ENCODE assay signal across 18 cellular contexts in the genomic region with DNA sequence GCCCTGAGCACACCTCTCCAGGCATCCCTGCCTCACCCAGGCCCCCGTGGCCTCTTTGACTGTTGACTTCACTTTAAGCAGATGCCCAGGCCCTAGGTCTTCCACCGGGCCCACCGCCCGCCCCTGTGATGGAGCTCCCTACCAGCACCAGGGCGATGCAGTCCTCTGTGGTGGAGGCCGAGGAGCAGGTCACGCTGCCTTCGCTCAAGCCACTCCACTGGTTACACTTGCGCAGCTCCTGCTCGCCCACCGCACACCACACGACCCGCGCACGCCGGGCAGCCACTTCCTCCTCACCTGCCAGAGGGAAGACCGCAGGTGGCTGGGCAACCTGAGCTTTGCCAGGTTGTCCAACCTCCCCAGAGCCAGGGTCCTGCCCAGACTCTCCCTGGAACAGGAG. TPM values are rescaled to one million over a fixed set of nuclear protein-coding genes. Genes with fewer than 3 reads are reported as not detected.
DNase-seq lines count a peak whose midpoint lies in the region; ATAC-seq and TF ChIP-seq lines count a peak whose summit lies in the region.
"Had no signal": no experiment of that assay in that cellular context is flagged by ENCODE, and none has a peak within 500 bp of the region (broad histone marks: within the 10 kb centered on the region; RNA-seq: fewer than 3 reads in every experiment).

No MANE protein-coding gene starts in this region.

- H3F3A ChIP-seq in neural progenitor cell (ENCODE audit: low read depth): no peaks in the 10 kb centered on the region

- no peak overlapping the region for H3K27ac ChIP-seq in neural progenitor cell
- H3K27ac ChIP-seq in neutrophil: peak overlapping the region; percentile 88
- H3K27ac ChIP-seq in breast epithelium: no peak overlapping the region
- H3K27ac ChIP-seq: A549; BLaER1 treated with 17β-estradiol and CSF1 and Interleukin-3, amounts not matched to agents 10 nM and 100 nM; C4-2B had no signal

- H3K4me2 ChIP-seq in neural progenitor cell: no peak overlapping the region
- H3K4me2 ChIP-seq: A549 had no signal

- intact Hi-C loops in Right ventricle myocardium inferior (cut with DNase I) (no loop called here), breast epithelium (cut with DNase I; ENCODE audit: low total_unique reads) (no loop called here)

- no peaks in the 10 kb centered on the region for H3K79me2 ChIP-seq in neural progenitor cell (ENCODE audit: low read depth)

- H3K4me3 Mint-ChIP-seq in neural progenitor cell: no peak overlapping the region
- H3K4me3 Mint-ChIP-seq: B cell; CD4-positive, alpha-beta T cell; CD8-positive, alpha-beta T cell had no signal

- TF ChIP-seq CTCF in neural progenitor cell (IDR thresholded peaks at IDR 0.05) (no peak), neutrophil (IDR thresholded peaks at IDR 0.05) (no peak), breast epithelium (IDR thresholded peaks at IDR 0.05) (no peak)

- ATAC-seq in Right ventricle myocardium inferior (no peak), HG02938 (IDR thresholded peaks at IDR 0.05; ENCODE audit: unreplicated experiment) (no peak)
- ATAC-seq: A549; CD8-positive, alpha-beta T cell had no signal

- no peaks in the 10 kb centered on the region for H3K36me3 Mint-ChIP-seq in neural progenitor cell
- H3K36me3 Mint-ChIP-seq: CD8-positive, alpha-beta T cell had no signal

- H3K4me3 ChIP-seq in neural progenitor cell (no peak overlapping the region), neutrophil (ENCODE audit: low read depth in 1 of 2, low read length in 1 of 2) (no peak overlapping the region), breast epithelium (no peak overlapping the region)
- H3K4me3 ChIP-seq: A549; BLaER1 treated with 17β-estradiol and CSF1 and Interleukin-3, amounts not matched to agents 10 nM and 100 nM had no signal

- peak overlapping the region; percentile 66 for H3K27ac Mint-ChIP-seq in neural progenitor cell
- H3K27ac Mint-ChIP-seq: B cell; CD4-positive, alpha-beta T cell; CD8-positive, alpha-beta T cell had no signal

- H3K36me3 ChIP-seq in neural progenitor cell (no peaks in the 10 kb centered on the region), neutrophil (peaks cover 78% of the 10 kb centered on the region), breast epithelium (no peaks in the 10 kb centered on the region)
- H3K36me3 ChIP-seq: BLaER1 treated with 17β-estradiol and CSF1 and Interleukin-3, amounts not matched to agents 10 nM and 100 nM had no signal

- H3K9me3 Mint-ChIP-seq in neural progenitor cell: no peaks in the 10 kb centered on the region
- H3K9me3 Mint-ChIP-seq: CD4-positive, alpha-beta T cell; CD8-positive, alpha-beta T cell had no signal

- no peak overlapping the region for H3K9ac ChIP-seq in neural progenitor cell
- H3K9ac ChIP-seq: BLaER1 treated with 17β-estradiol and CSF1 and Interleukin-3, amounts not matched to agents 10 nM and 100 nM had no signal

- peaks cover 5% of the 10 kb centered on the region for H3K4me1 Mint-ChIP-seq in neural progenitor cell

- DNase-seq in islet precursor cell (peak; percentile 43), neural progenitor cell (ENCODE audit: low spot score) (no peak), Right ventricle myocardium inferior (ENCODE audit: missing footprints) (no peak), breast epithelium (ENCODE audit: low spot score in 2 of 2) (no peak)
- DNase-seq: AML-193; Caco-2; Calu3; CD4-positive, alpha-beta T cell; CD8-positive, alpha-beta T cell; DMS79 treated with DMSO at 0.1 percent for 48 hours; GF-D8 had no signal

- H3K27me3 ChIP-seq in neural progenitor cell: no peaks in the 10 kb centered on the region
- H3K27me3 ChIP-seq in neutrophil: no peaks in the 10 kb centered on the region
- no peaks in the 10 kb centered on the region for H3K27me3 ChIP-seq in breast epithelium
- H3K27me3 ChIP-seq: BLaER1 treated with 17β-estradiol and CSF1 and Interleukin-3, amounts not matched to agents 10 nM and 100 nM had no signal

- H2AFZ ChIP-seq in neural progenitor cell (replicated peaks): no peak overlapping the region

- peaks cover 12% of the 10 kb centered on the region for H3K27me3 Mint-ChIP-seq in neural progenitor cell (ENCODE audit: insufficient read depth, low read depth)
- H3K27me3 Mint-ChIP-seq: CD4-positive, alpha-beta T cell had no signal

- H3K4me1 ChIP-seq in neural progenitor cell: no peaks in the 10 kb centered on the region
- peaks cover 0 to 3% of the 10 kb centered on the region in 2 experiments for H3K4me1 ChIP-seq in neutrophil (ENCODE audit: control insufficient read depth in 1 of 2, insufficient read depth in 1 of 2, low read depth in 1 of 2, low read length in 1 of 2)
- no peaks in the 10 kb centered on the region for H3K4me1 ChIP-seq in breast epithelium
- H3K4me1 ChIP-seq: A549, Caco-2 had no signal

- no peaks in the 10 kb centered on the region for H4K20me1 ChIP-seq in neural progenitor cell (ENCODE audit: low read depth)
- H4K20me1 ChIP-seq: BLaER1 treated with 17β-estradiol and CSF1 and Interleukin-3, amounts not matched to agents 10 nM and 100 nM had no signal

- H3K9me3 ChIP-seq in neural progenitor cell (ENCODE audit: low read depth): no peaks in the 10 kb centered on the region
- no peaks in the 10 kb centered on the region for H3K9me3 ChIP-seq in neutrophil
- no peaks in the 10 kb centered on the region for H3K9me3 ChIP-seq in breast epithelium
- H3K9me3 ChIP-seq: A549 had no signal

- no peak for TF ChIP-seq POLR2A in breast epithelium (IDR thresholded peaks at IDR 0.05)

RNA-seq across cellular contexts. Expression of a gene that starts 16.0 kb away (rescaled TPM):
- total RNA-seq in neural progenitor cell (ENCODE audit: low replicate concordance) (not detected in 2 replicates), Right ventricle myocardium inferior (4.8 TPM), breast epithelium (100 to 1,000 TPM in 2 of 3 donors, 10 to 100 TPM in 1; 78.7 to 282 (median 190) TPM)
- total RNA-seq: A172; Caco-2; Calu3; CD4-positive, alpha-beta T cell; CD8-positive, alpha-beta T cell had no signal

RNA-seq across cellular contexts. Expression of a gene that starts 41.7 kb away (rescaled TPM):
- total RNA-seq in neural progenitor cell (ENCODE audit: low replicate concordance): not detected in 2 replicates
- 1.2 TPM for total RNA-seq in Right ventricle myocardium inferior
- 1 to 10 TPM; 3.8 to 9.2 (median 4.1) TPM for total RNA-seq in breast epithelium
- total RNA-seq: A172, Calu3 had no signal

RNA-seq across cellular contexts. Expression of a gene that starts 49.1 kb away (rescaled TPM):
- total RNA-seq in neural progenitor cell (ENCODE audit: low replicate concordance): not detected in 2 replicates
- not detected for total RNA-seq in Right ventricle myocardium inferior
- not detected for total RNA-seq in breast epithelium
- total RNA-seq: A172; B cell; Caco-2; Calu3; CD4-positive, alpha-beta T cell; CD8-positive, alpha-beta T cell had no signal

Comparison
In these comparisons a context has a peak if more than half of its experiments do, and no peak if none do; other contexts are left out.
1. RNA of a gene that starts 16.0 kb away (total RNA-seq): 78.7 to 282 TPM in breast epithelium; 4.8 TPM in Right ventricle myocardium inferior (single experiment) and not detected in neural progenitor cell; every median in the first group is over 10 times any median in the second.